8 cellular contexts compared by ENCODE assay signal in genomic region chr12:51323966-51324895, GRCh38. TPM values are rescaled to one million over a fixed set of nuclear protein-coding genes. Genes with fewer than 3 reads are reported as not detected.
DNase-seq lines count a peak whose midpoint lies in the region.

BIN2 (minus strand) TSS chr12:51324174; CDS start chr12:51324102, 72 bp downstream.

- H3K4me3 Mint-ChIP-seq in immature natural killer cell = peak within 1 kb of the TSS; percentile 86 to 99 (median 97)

- H3K4me1 Mint-ChIP-seq in immature natural killer cell = peaks cover 89 to 93% of the 10 kb centered on the region in 2 donors

- H3K9me2 ChIP-seq in Karpas-422 (replicated peaks; ENCODE audit: insufficient read depth, low read length) = no peaks in the 10 kb centered on the region

- peak; percentile 55 for DNase-seq in SIG-M5 treated with dmso at 0.1 percent for 504 hours (lab: John Stamatoyannopoulos, UW; ENCODE audit: unreplicated experiment)
- DNase-seq in SIG-M5 (lab: John Stamatoyannopoulos, UW) = no peak
- DNase-seq in Karpas-422 = peak; percentile 86
- peak; percentile 20 for DNase-seq in activated CD8-positive, alpha-beta memory T cell treated with anti-CD3 and anti-CD28 coated beads, Interleukin-2, amount 50 U/mL, for 24 hours (ENCODE audit: extremely low read depth)
- DNase-seq in immature natural killer cell = peak; percentile 87 to 90 (median 89)
- peak; percentile 73 to 74 for DNase-seq in stimulated activated CD8-positive, alpha-beta memory T cell treated with anti-CD3 and anti-CD28 coated beads, Interleukin-2, amount 100 ng/mL, for 48 hours (ENCODE audit: low read depth in 2 of 2)
- DNase-seq in iPS-NIHi7 (ENCODE audit: extremely low spot score) = no peak
- DNase-seq in DMS153 (lab: John Stamatoyannopoulos, UW) = no peak

- peak within 1 kb of the TSS; percentile 72 for H3K4me3 ChIP-seq in Karpas-422 (ENCODE audit: low read length)

- H3K4me2 ChIP-seq in Karpas-422 (ENCODE audit: low read depth, low read length, poor library complexity, severe bottlenecking) = peak within 1 kb of the TSS; percentile 95

- H4K20me1 ChIP-seq in Karpas-422 (ENCODE audit: insufficient read depth, low read depth, low read length) = no peaks in the 10 kb centered on the region

- peak within 1 kb of the TSS; percentile 75 for H3K9ac ChIP-seq in Karpas-422 (ENCODE audit: low read length)

- no peaks in the 10 kb centered on the region for H3K79me2 ChIP-seq in Karpas-422 (ENCODE audit: low read length)

- H3K36me3 Mint-ChIP-seq in immature natural killer cell = peaks cover 22 to 31% (median 29%) of the 10 kb centered on the region in 3 donors

- H3K27ac Mint-ChIP-seq in immature natural killer cell = peak within 1 kb of the TSS; percentile 92 to 100 (median 96)

- peak within 1 kb of the TSS; percentile 88 for H2AFZ ChIP-seq in Karpas-422 (ENCODE audit: low read length)

- H3K27ac ChIP-seq in Karpas-422 (ENCODE audit: low read length) = no peak within 1 kb of the TSS

- H3K4me1 ChIP-seq in Karpas-422 (ENCODE audit: low read length) = peaks cover 31% of the 10 kb centered on the region

- peaks cover 9 to 24% (median 14%) of the 10 kb centered on the region in 3 donors for H3K27me3 Mint-ChIP-seq in immature natural killer cell (ENCODE audit: low read depth in 3 of 3)

- H3K9me3 ChIP-seq in Karpas-422 (ENCODE audit: low read length) = no peaks in the 10 kb centered on the region

- no peaks in the 10 kb centered on the region for H3K36me3 ChIP-seq in Karpas-422 (ENCODE audit: insufficient read depth, low read length)

- H3K9me3 Mint-ChIP-seq in immature natural killer cell = no peaks in the 10 kb centered on the region

- H3K27me3 ChIP-seq in Karpas-422 (ENCODE audit: low read length) = no peaks in the 10 kb centered on the region

RNA-seq across cellular contexts. Expression of gene BIN2, which starts in this region (rescaled TPM):
- 5.5 and 10.0 TPM in 2 replicates for total RNA-seq in Karpas-422 (2014; rRNA removed; shearing (Covaris generic); ENCODE audit: low replicate concordance)
- polyA plus RNA-seq in immature natural killer cell = 100 to 1,000 TPM; 353 to 582 (median 359) TPM

Comparison
In these comparisons a context has a peak if more than half of its experiments do, and no peak if none do; other contexts are left out.
1. DNase-seq: peak in SIG-M5 treated with dmso at 0.1 percent for 504 hours (single experiment), Karpas-422 (single experiment), activated CD8-positive, alpha-beta memory T cell treated with anti-CD3 and anti-CD28 coated beads, Interleukin-2, amount 50 U/mL, for 24 hours (single experiment), immature natural killer cell (3 of 3) and stimulated activated CD8-positive, alpha-beta memory T cell treated with anti-CD3 and anti-CD28 coated beads, Interleukin-2, amount 100 ng/mL, for 48 hours (2 of 2); none in SIG-M5 (single experiment), iPS-NIHi7 (single experiment) and DMS153 (single experiment).